In the genomic region with DNA sequence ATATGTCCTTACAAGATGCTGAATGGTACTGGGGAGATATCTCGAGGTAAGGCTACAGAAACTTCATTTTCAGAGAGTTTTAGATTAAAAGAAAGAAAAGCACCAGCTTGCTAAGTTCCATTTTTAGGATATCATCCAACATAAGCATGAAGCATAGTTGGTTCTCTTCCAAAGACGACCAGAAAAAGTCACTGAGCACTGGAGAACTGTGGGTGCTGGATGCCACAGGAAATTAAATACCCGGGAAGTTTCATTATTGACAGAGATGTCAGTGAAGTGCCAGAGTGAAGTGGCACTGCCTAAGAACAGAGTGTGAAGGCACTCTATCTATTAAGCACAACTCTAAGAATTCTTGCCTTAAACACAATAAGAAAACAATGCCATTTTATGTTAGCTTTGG, we compare ENCODE assay signal across 14 cellular contexts.
DNase-seq lines count a peak whose midpoint lies in the region; ATAC-seq, FAIRE-seq and TF ChIP-seq lines count a peak whose summit lies in the region.
"Had no signal": no experiment of that assay in that cellular context is flagged by ENCODE, and none has a peak within 500 bp of the region (broad histone marks: within the 10 kb centered on the region; RNA-seq: fewer than 3 reads in every experiment).

No MANE protein-coding gene starts in this region.

- WGBS in SK-N-SH (ENCODE audit: low lambda C conversion rate): 44% methylated on average over 3 of the region's 3 CpGs
- WGBS in stomach, 5 donors: 41 to 51% (median 45%) methylated on average over 3 of the region's 3 CpGs

- TF ChIP-seq EP300 in SK-N-SH (IDR thresholded peaks at IDR 0.05; ENCODE audit: borderline replicate concordance in 1 of 2, low read depth in 1 of 2, low read length in 1 of 2) (no peak), stomach (IDR thresholded peaks at IDR 0.05) (no peak)

- H3K4me2 ChIP-seq in SK-N-SH (peak overlapping the region; percentile 33; the same call in 1 of the 2 replicates), astrocyte (ENCODE audit: low read length) (peak overlapping the region; percentile 2)

- H3K36me3 Mint-ChIP-seq in astrocyte (ENCODE audit: low read depth, unreplicated experiment): peaks cover 25% of the 10 kb centered on the region
- peaks cover 23 to 44% (median 41%) of the 10 kb centered on the region in 3 donors for H3K36me3 Mint-ChIP-seq in immature natural killer cell
- peaks cover 34% of the 10 kb centered on the region for H3K36me3 Mint-ChIP-seq in progenitor cell of endocrine pancreas (ENCODE audit: insufficient read depth)

- POLR2A ChIA-PET in SK-N-SH (lab: Yijun Ruan, JAX): interaction anchor here (0.6 kb wide), 1 partner anchor 10 kb away, joined by 3 read pairs; no protein-coding TSS in a partner anchor

- H3K4me3 ChIP-seq in SK-N-SH (ENCODE audit: low read depth in 2 of 2, low read length in 1 of 2): no peak overlapping the region
- no peak overlapping the region for H3K4me3 ChIP-seq in astrocyte (ENCODE audit: insufficient read depth, low read depth, low read length)
- H3K4me3 ChIP-seq in subcutaneous abdominal adipose tissue (ENCODE audit: low read depth in 1 of 5, low read length in 5 of 5): peak overlapping the region in 2 of 5 donors; percentile 23 to 68
- H3K4me3 ChIP-seq in stomach: no peak overlapping the region
- H3K4me3 ChIP-seq: SJSA1 had no signal

- H2AFZ ChIP-seq in SK-N-SH (ENCODE audit: low read depth): no peak overlapping the region
- no peak overlapping the region for H2AFZ ChIP-seq in astrocyte (ENCODE audit: low read depth, low read length)

- H3K4me1 Mint-ChIP-seq in astrocyte (ENCODE audit: low read depth, unreplicated experiment) (peaks cover 27% of the 10 kb centered on the region), immature natural killer cell (peaks cover 47 to 64% of the 10 kb centered on the region in 2 donors), progenitor cell of endocrine pancreas (ENCODE audit: low read depth) (peaks cover 34% of the 10 kb centered on the region)

- H4K20me1 ChIP-seq in SK-N-SH (ENCODE audit: insufficient read depth) (no peaks in the 10 kb centered on the region; the same call in 1 of the 2 replicates), astrocyte (ENCODE audit: insufficient read depth, low read length) (no peaks in the 10 kb centered on the region)

- peaks cover 40 to 48% of the 10 kb centered on the region in 2 experiments for H3K36me3 ChIP-seq in SK-N-SH (replicated peaks in 1 of 2; ENCODE audit: control insufficient read depth in 1 of 2, insufficient read depth in 2 of 2, low read length in 1 of 2)
- H3K36me3 ChIP-seq in astrocyte (ENCODE audit: insufficient read depth, low read length): peaks cover 24% of the 10 kb centered on the region
- peaks cover 40 to 50% (median 42%) of the 10 kb centered on the region in 5 donors for H3K36me3 ChIP-seq in subcutaneous abdominal adipose tissue (ENCODE audit: control insufficient read depth in 5 of 5, insufficient read depth in 5 of 5, low read length in 5 of 5)
- H3K36me3 ChIP-seq in stomach: peaks cover 41 to 53% (median 52%) of the 10 kb centered on the region in 4 donors

- no peaks in the 10 kb centered on the region for H3K79me2 ChIP-seq in SK-N-SH (ENCODE audit: insufficient read depth)
- H3K79me2 ChIP-seq in astrocyte (ENCODE audit: insufficient read depth, low read length): no peaks in the 10 kb centered on the region

- H3K9me3 Mint-ChIP-seq in astrocyte (ENCODE audit: unreplicated experiment): no peaks in the 10 kb centered on the region
- H3K9me3 Mint-ChIP-seq in immature natural killer cell: no peaks in the 10 kb centered on the region
- no peaks in the 10 kb centered on the region for H3K9me3 Mint-ChIP-seq in progenitor cell of endocrine pancreas (ENCODE audit: low read depth)
- H3K9me3 Mint-ChIP-seq: naive B cell had no signal

- H3K4me3 Mint-ChIP-seq in astrocyte (ENCODE audit: unreplicated experiment): no peak overlapping the region
- H3K4me3 Mint-ChIP-seq in immature natural killer cell: peak overlapping the region in 4 of 5 donors; percentile 18 to 44 (median 29)
- H3K4me3 Mint-ChIP-seq in progenitor cell of endocrine pancreas (ENCODE audit: low read depth): no peak overlapping the region
- H3K4me3 Mint-ChIP-seq: naive B cell had no signal

- no peak for ATAC-seq in SK-N-SH treated with all-trans-retinoic acid at 6 μM for 48 hours

- H3K27ac Mint-ChIP-seq in astrocyte (ENCODE audit: unreplicated experiment): no peak overlapping the region
- peak overlapping the region in 5 of 6 donors; percentile 55 to 85 (median 64) for H3K27ac Mint-ChIP-seq in immature natural killer cell
- no peak overlapping the region for H3K27ac Mint-ChIP-seq in progenitor cell of endocrine pancreas
- H3K27ac Mint-ChIP-seq: naive B cell had no signal

- peaks cover 3% of the 10 kb centered on the region for H3F3A ChIP-seq in SK-N-SH (replicated peaks; ENCODE audit: insufficient read depth)

- H3K9ac ChIP-seq in SK-N-SH (no peak overlapping the region), astrocyte (ENCODE audit: low read length) (no peak overlapping the region), subcutaneous abdominal adipose tissue (ENCODE audit: low read length in 5 of 5) (peak overlapping the region in 2 of 5 donors; percentile 29 to 36)

- H3K9me3 ChIP-seq in SK-N-SH (no peaks in the 10 kb centered on the region), astrocyte (ENCODE audit: insufficient read depth, low read depth, low read length) (no peaks in the 10 kb centered on the region), subcutaneous abdominal adipose tissue (ENCODE audit: control insufficient read depth in 5 of 5, low read length in 5 of 5) (no peaks in the 10 kb centered on the region), stomach (no peaks in the 10 kb centered on the region)
- H3K9me3 ChIP-seq: SJSA1 had no signal

- TF ChIP-seq CTCF in SK-N-SH (IDR thresholded peaks at IDR 0.05) (no peak), astrocyte (IDR thresholded peaks at IDR 0.05; ENCODE audit: insufficient read depth, low read depth, low read length) (no peak), progenitor cell of endocrine pancreas (IDR thresholded peaks at IDR 0.05; ENCODE audit: unreplicated experiment) (no peak), stomach (IDR thresholded peaks at IDR 0.05) (no peak)

- FAIRE-seq in astrocyte (lab: Jason Lieb, UNC): no peak

- H3K4me1 ChIP-seq in SK-N-SH (ENCODE audit: control insufficient read depth in 1 of 2, insufficient read depth in 2 of 2, low read depth in 1 of 2, low read length in 1 of 2): peaks cover 7 to 14% of the 10 kb centered on the region in 2 experiments; a peak in 3 of 4 replicates
- H3K4me1 ChIP-seq in astrocyte (ENCODE audit: insufficient read depth, low read length): peaks cover 14% of the 10 kb centered on the region
- H3K4me1 ChIP-seq in subcutaneous abdominal adipose tissue (ENCODE audit: control insufficient read depth in 5 of 5, insufficient read depth in 5 of 5, low read length in 5 of 5): peaks cover 12 to 65% (median 37%) of the 10 kb centered on the region in 5 donors
- H3K4me1 ChIP-seq in stomach: peaks cover 24 to 58% (median 42%) of the 10 kb centered on the region in 4 donors

- no peaks in the 10 kb centered on the region for H3K27me3 ChIP-seq in SK-N-SH (ENCODE audit: insufficient read depth)
- H3K27me3 ChIP-seq in astrocyte (ENCODE audit: insufficient read depth, low read length): no peaks in the 10 kb centered on the region
- no peaks in the 10 kb centered on the region for H3K27me3 ChIP-seq in subcutaneous abdominal adipose tissue (ENCODE audit: control insufficient read depth in 5 of 5, insufficient read depth in 4 of 5, low read length in 5 of 5)
- no peaks in the 10 kb centered on the region for H3K27me3 ChIP-seq in stomach
- H3K27me3 ChIP-seq: SJSA1 had no signal

- H3K27me3 Mint-ChIP-seq in astrocyte (ENCODE audit: low read depth, unreplicated experiment) (no peaks in the 10 kb centered on the region), immature natural killer cell (ENCODE audit: low read depth in 3 of 3) (peaks cover 5 to 20% (median 11%) of the 10 kb centered on the region in 3 donors), progenitor cell of endocrine pancreas (no peaks in the 10 kb centered on the region)
- H3K27me3 Mint-ChIP-seq: naive B cell had no signal

- CTCF ChIA-PET in SK-N-SH (lab: Yijun Ruan, JAX): interaction anchor here (1.3 to 1.8 kb wide), 2 partner anchors 9 to 11 kb away, joined by 4 to 5 read pairs; no protein-coding TSS in a partner anchor

- DNase-seq in SK-N-SH: no peak
- peak; percentile 41 for DNase-seq in astrocyte (ENCODE audit: low read depth)
- DNase-seq in immature natural killer cell: no peak
- DNase-seq in progenitor cell of endocrine pancreas (ENCODE audit: low spot score, unreplicated experiment): no peak
- no peak for DNase-seq in stomach
- no peak for DNase-seq in stimulated activated CD4-positive, alpha-beta T cell treated with anti-CD3 and anti-CD28 coated beads, Interleukin-15, amount 100 ng/mL, for 24 hours
- DNase-seq: activated CD4-positive, alpha-beta T cell treated with anti-CD3 and anti-CD28 coated beads for 1 hour; activated gamma-delta T cell; DMS153; naive B cell; NCI-H1048 had no signal

- TF ChIP-seq RAD21 in SK-N-SH (IDR thresholded peaks at IDR 0.05; ENCODE audit: low read length): no peak

- H3K9me2 ChIP-seq in SK-N-SH: no peaks in the 10 kb centered on the region

- no peak for TF ChIP-seq POLR2A in stomach (IDR thresholded peaks at IDR 0.05)

- H3K27ac ChIP-seq in SK-N-SH (ENCODE audit: low read depth in 2 of 2, low read length in 1 of 2): peak overlapping the region in 1 of 2 experiments; percentile 34; a peak in 1 of 4 replicates
- H3K27ac ChIP-seq in astrocyte (ENCODE audit: low read depth, low read length): no peak overlapping the region
- peak overlapping the region; percentile 90 for H3K27ac ChIP-seq in subcutaneous abdominal adipose tissue (ENCODE audit: low read depth, low read length)
- H3K27ac ChIP-seq in stomach: peak overlapping the region in 1 of 5 donors; percentile 11
- H3K27ac ChIP-seq: SJSA1 had no signal

- intact Hi-C loops in stomach (cut with DNase I; ENCODE audit: low total_unique reads): no loop called here

TF ChIP-seq in SK-N-SH, 30 proteins besides CTCF, POLR2A, EP300 and RAD21 (continues in another document):
- TF ChIP-seq RCOR1 (IDR thresholded peaks at IDR 0.05; ENCODE audit: low read length) (no peak), NFIC (IDR thresholded peaks at IDR 0.05; ENCODE audit: borderline replicate concordance) (peak; percentile 41; the same call in 1 of the 2 replicates)

TF ChIP-seq in SK-N-SH treated with all-trans-retinoic acid at 6 μM for 48 hours, 23 proteins besides CTCF, POLR2A, EP300 and RAD21:
- TF ChIP-seq RARB (CRISPR knock-in tag; IDR thresholded peaks at IDR 0.05): no peak
- TF ChIP-seq OSR1 (CRISPR knock-in tag; IDR thresholded peaks at IDR 0.05): no peak

Comparison
In these comparisons a context has a peak if more than half of its experiments do, and no peak if none do; other contexts are left out.
1. H3K27ac Mint-ChIP-seq: peak in immature natural killer cell (5 of 6); none in astrocyte (single experiment) and progenitor cell of endocrine pancreas (single experiment).
2. H3K4me3 Mint-ChIP-seq: peak in immature natural killer cell (4 of 5); none in astrocyte (single experiment) and progenitor cell of endocrine pancreas (single experiment).